Comparison of ENCODE assay signal across 8 cellular contexts in genomic region chr12:56468216-56469006, GRCh38. TPM values are rescaled to one million over a fixed set of nuclear protein-coding genes. Genes with fewer than 3 reads are reported as not detected.
A peak's percentile ranks its signal among the peaks of the same experiment; 100 is the strongest.
DNase-seq lines count a peak whose midpoint lies in the region; ATAC-seq, FAIRE-seq and TF ChIP-seq lines count a peak whose summit lies in the region.

TSS of gene SPRYD4 (plus strand) at chr12:56468578. CDS start at chr12:56468592, 14 bp downstream.

- no peaks in the 10 kb centered on the region for H3K9me3 Mint-ChIP-seq in WTC11

- H3K4me2 ChIP-seq in keratinocyte (ENCODE audit: control insufficient read depth, extremely low read depth, insufficient read depth, low read depth, low read length), result peak within 1 kb of the TSS; percentile 82

- H2AFZ ChIP-seq in keratinocyte (ENCODE audit: control insufficient read depth, low read length), result peak within 1 kb of the TSS; percentile 89

- CTCF ChIA-PET in WTC11 (lab: Charles Lee), result no interaction called here

- POLR2A ChIA-PET in WTC11 (lab: Charles Lee), result interaction anchor here (0.6 kb wide), 3 partner anchors 181 to 1963 kb away, joined by 3 to 5 read pairs (median 4); partner anchors contain the start of gene PA2G4

- peak within 1 kb of the TSS; percentile 98 for H3K27ac Mint-ChIP-seq in WTC11

- H3K4me1 ChIP-seq in keratinocyte (ENCODE audit: control insufficient read depth, extremely low read depth, insufficient read depth, low read length), result peaks cover 9% of the 10 kb centered on the region

- peak within 1 kb of the TSS; percentile 98 for H3K9ac ChIP-seq in keratinocyte (ENCODE audit: control insufficient read depth, extremely low read depth, insufficient read depth, low read length)

- FAIRE-seq in keratinocyte (lab: Jason Lieb, UNC), result no peak

- H3K4me3 ChIP-seq in cardiac fibroblast (replicated peaks in 1 of 2; ENCODE audit: low read depth in 2 of 2, low read length in 2 of 2) (peak within 1 kb of the TSS; percentile 94 to 97), keratinocyte (ENCODE audit: control insufficient read depth in 2 of 3, extremely low read depth in 1 of 3, insufficient read depth in 2 of 3, low read depth in 1 of 3, low read length in 3 of 3) (peak within 1 kb of the TSS; percentile 82 to 98 (median 97))

- H3K4me3 Mint-ChIP-seq in WTC11, result peak within 1 kb of the TSS; percentile 93

- DNase-seq in AG08395 (ENCODE audit: low spot score) (peak; percentile 97), NCI-H2227 (lab: John Stamatoyannopoulos, UW; ENCODE audit: unreplicated experiment) (peak; percentile 92), WTC11 (ENCODE audit: low spot score) (peak; percentile 90), cardiac fibroblast (ENCODE audit: low read depth in 2 of 2) (peak; percentile 93 to 94), keratinocyte (ENCODE audit: low read depth, low spot score) (no peak)
- peak; percentile 89 to 90 (median 89) for DNase-seq in stimulated activated CD4-positive, alpha-beta T cell treated with anti-CD3 and anti-CD28 coated beads, Interleukin-12 subunit alpha, Interleukin-12 subunit beta, amount 100 ng/mL, for 48 hours (ENCODE audit: low read depth in 2 of 3, low spot score in 1 of 3)

- H3K9me3 ChIP-seq in keratinocyte (ENCODE audit: control insufficient read depth, low read depth, low read length), result no peaks in the 10 kb centered on the region

- no peaks in the 10 kb centered on the region for H4K20me1 ChIP-seq in keratinocyte (ENCODE audit: control insufficient read depth, extremely low read depth, insufficient read depth, low read length)

- peaks cover 9% of the 10 kb centered on the region for H3K36me3 Mint-ChIP-seq in WTC11

- TF ChIP-seq CTCF in WTC11 (IDR thresholded peaks at IDR 0.05) (no peak), cardiac fibroblast (IDR thresholded peaks at IDR 0.05; ENCODE audit: low read depth, low read length) (no peak), keratinocyte (optimal IDR thresholded peaks at IDR 0.05 in 1 of 3, IDR thresholded peaks at IDR 0.05 in 1 of 3, conservative IDR thresholded peaks at IDR 0.05 in 1 of 3; ENCODE audit: extremely low read depth in 1 of 3, insufficient read depth in 2 of 3, low read length in 3 of 3) (peak; percentile 14 to 82 (median 21))

- H3K27me3 ChIP-seq in keratinocyte (ENCODE audit: control insufficient read depth, extremely low read depth, insufficient read depth, low read length), result no peaks in the 10 kb centered on the region

- peak within 1 kb of the TSS; percentile 97 for H3K27ac ChIP-seq in keratinocyte (ENCODE audit: control insufficient read depth, insufficient read depth, low read length)

- peak; percentile 91 for ATAC-seq in GM18909 (IDR thresholded peaks at IDR 0.05; ENCODE audit: poor library complexity, unreplicated experiment)
- ATAC-seq in HG03159 (IDR thresholded peaks at IDR 0.05; ENCODE audit: unreplicated experiment), result peak; percentile 84
- ATAC-seq in WTC11, result peak; percentile 77

- dilution Hi-C loops in keratinocyte (cut with MboI; ENCODE audit: extremely low pct_ligation_motif_present, low sequenced_read_pairs), result no loop called here

- H3K4me1 Mint-ChIP-seq in WTC11, result peaks cover 10% of the 10 kb centered on the region

- no peaks in the 10 kb centered on the region for H3K9me1 ChIP-seq in keratinocyte (ENCODE audit: control insufficient read depth, extremely low read depth, insufficient read depth, low read length)

- H3K79me2 ChIP-seq in keratinocyte (ENCODE audit: control insufficient read depth, insufficient read depth, low read length), result peaks cover 16% of the 10 kb centered on the region

- H3K27me3 Mint-ChIP-seq in WTC11 (ENCODE audit: low read depth), result peaks cover 5% of the 10 kb centered on the region

- H3K36me3 ChIP-seq in keratinocyte (ENCODE audit: control insufficient read depth in 2 of 2, extremely low read depth in 1 of 2, insufficient read depth in 2 of 2, low read length in 2 of 2), result peaks cover 0 to 12% of the 10 kb centered on the region in 2 experiments

TF ChIP-seq in WTC11, 78 proteins besides CTCF, POLR2A, EP300 and RAD21 (continues in another document):
- peak; percentile 85; the same call in 1 of the 2 replicates for TF ChIP-seq MYBL2 (CRISPR knock-in tag; IDR thresholded peaks at IDR 0.05)
- TF ChIP-seq PRRX2 (CRISPR knock-in tag; IDR thresholded peaks at IDR 0.05), result no peak
- TF ChIP-seq NR3C1 (CRISPR knock-in tag; conservative IDR thresholded peaks at IDR 0.05; ENCODE audit: low read depth), result no peak
- TF ChIP-seq ZMAT4 (CRISPR knock-in tag; IDR thresholded peaks at IDR 0.05), result no peak
- TF ChIP-seq JAZF1 (CRISPR knock-in tag; IDR thresholded peaks at IDR 0.05), result no peak
- no peak for TF ChIP-seq ZNF219 (CRISPR knock-in tag; IDR thresholded peaks at IDR 0.05; ENCODE audit: borderline replicate concordance)
- TF ChIP-seq, protein P1, sequence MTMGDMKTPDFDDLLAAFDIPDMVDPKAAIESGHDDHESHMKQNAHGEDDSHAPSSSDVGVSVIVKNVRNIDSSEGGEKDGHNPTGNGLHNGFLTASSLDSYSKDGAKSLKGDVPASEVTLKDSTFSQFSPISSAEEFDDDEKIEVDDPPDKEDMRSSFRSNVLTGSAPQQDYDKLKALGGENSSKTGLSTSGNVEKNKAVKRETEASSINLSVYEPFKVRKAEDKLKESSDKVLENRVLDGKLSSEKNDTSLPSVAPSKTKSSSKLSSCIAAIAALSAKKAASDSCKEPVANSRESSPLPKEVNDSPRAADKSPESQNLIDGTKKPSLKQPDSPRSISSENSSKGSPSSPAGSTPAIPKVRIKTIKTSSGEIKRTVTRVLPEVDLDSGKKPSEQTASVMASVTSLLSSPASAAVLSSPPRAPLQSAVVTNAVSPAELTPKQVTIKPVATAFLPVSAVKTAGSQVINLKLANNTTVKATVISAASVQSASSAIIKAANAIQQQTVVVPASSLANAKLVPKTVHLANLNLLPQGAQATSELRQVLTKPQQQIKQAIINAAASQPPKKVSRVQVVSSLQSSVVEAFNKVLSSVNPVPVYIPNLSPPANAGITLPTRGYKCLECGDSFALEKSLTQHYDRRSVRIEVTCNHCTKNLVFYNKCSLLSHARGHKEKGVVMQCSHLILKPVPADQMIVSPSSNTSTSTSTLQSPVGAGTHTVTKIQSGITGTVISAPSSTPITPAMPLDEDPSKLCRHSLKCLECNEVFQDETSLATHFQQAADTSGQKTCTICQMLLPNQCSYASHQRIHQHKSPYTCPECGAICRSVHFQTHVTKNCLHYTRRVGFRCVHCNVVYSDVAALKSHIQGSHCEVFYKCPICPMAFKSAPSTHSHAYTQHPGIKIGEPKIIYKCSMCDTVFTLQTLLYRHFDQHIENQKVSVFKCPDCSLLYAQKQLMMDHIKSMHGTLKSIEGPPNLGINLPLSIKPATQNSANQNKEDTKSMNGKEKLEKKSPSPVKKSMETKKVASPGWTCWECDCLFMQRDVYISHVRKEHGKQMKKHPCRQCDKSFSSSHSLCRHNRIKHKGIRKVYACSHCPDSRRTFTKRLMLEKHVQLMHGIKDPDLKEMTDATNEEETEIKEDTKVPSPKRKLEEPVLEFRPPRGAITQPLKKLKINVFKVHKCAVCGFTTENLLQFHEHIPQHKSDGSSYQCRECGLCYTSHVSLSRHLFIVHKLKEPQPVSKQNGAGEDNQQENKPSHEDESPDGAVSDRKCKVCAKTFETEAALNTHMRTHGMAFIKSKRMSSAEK (CRISPR knock-in tag; IDR thresholded peaks at IDR 0.05; ENCODE audit: borderline replicate concordance), result no peak
- TF ChIP-seq JUN (CRISPR knock-in tag; IDR thresholded peaks at IDR 0.05), result no peak
- TF ChIP-seq SMAD4 (CRISPR knock-in tag; IDR thresholded peaks at IDR 0.05), result no peak
- TF ChIP-seq, protein P2, sequence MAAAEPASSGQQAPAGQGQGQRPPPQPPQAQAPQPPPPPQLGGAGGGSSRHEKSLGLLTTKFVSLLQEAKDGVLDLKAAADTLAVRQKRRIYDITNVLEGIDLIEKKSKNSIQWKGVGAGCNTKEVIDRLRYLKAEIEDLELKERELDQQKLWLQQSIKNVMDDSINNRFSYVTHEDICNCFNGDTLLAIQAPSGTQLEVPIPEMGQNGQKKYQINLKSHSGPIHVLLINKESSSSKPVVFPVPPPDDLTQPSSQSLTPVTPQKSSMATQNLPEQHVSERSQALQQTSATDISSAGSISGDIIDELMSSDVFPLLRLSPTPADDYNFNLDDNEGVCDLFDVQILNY (CRISPR knock-in tag; IDR thresholded peaks at IDR 0.05), result peak; percentile 72; the same call in 1 of the 2 replicates
- TF ChIP-seq ZNF512 (CRISPR knock-in tag; IDR thresholded peaks at IDR 0.05; ENCODE audit: borderline replicate concordance), result no peak

RNA-seq across cellular contexts. Expression of gene SPRYD4, which starts in this region (rescaled TPM):
- 2.8 to 4.2 TPM (median 3.1 TPM) in 3 replicates for total RNA-seq in WTC11 (2021)
- 2.1 to 3.3 TPM (median 3.1 TPM) in 3 replicates for polyA plus RNA-seq in keratinocyte
- 0.17 TPM for polyA plus RNA-seq in keratinocyte (2011; ENCODE audit: low read depth)
- polyA plus RNA-seq in keratinocyte (2011; cell fraction: cytosol; rRNA removed), result 1.7 and 2.2 TPM in 2 replicates
- 3.7 TPM in 2 replicates for polyA plus RNA-seq in keratinocyte (2011; cell fraction: nucleus; rRNA removed)
- polyA plus RNA-seq in keratinocyte (2012; ENCODE audit: low replicate concordance), result 1.2 TPM in 2 replicates
- 1.2 to 3.3 TPM (median 3.0 TPM) in 3 replicates for polyA minus RNA-seq in keratinocyte
- 0.77 TPM for polyA minus RNA-seq in keratinocyte (2011; cell fraction: cytosol; rRNA and poly(A)+ RNA removed)
- 1.2 and 2.0 TPM in 2 replicates for polyA minus RNA-seq in keratinocyte (2011; cell fraction: nucleus; rRNA and poly(A)+ RNA removed)

Comparison
In these comparisons a context has a peak if more than half of its experiments do, and no peak if none do; other contexts are left out.
1. CTCF ChIP-seq: peak in keratinocyte (3 of 3); none in WTC11 (single experiment) and cardiac fibroblast (single experiment).
2. Peak in every context shown above with its lines, with median percentiles within 50 percentile points of each other: ATAC-seq.